1 cellular context compared by ENCODE assay signal in the genomic region with DNA sequence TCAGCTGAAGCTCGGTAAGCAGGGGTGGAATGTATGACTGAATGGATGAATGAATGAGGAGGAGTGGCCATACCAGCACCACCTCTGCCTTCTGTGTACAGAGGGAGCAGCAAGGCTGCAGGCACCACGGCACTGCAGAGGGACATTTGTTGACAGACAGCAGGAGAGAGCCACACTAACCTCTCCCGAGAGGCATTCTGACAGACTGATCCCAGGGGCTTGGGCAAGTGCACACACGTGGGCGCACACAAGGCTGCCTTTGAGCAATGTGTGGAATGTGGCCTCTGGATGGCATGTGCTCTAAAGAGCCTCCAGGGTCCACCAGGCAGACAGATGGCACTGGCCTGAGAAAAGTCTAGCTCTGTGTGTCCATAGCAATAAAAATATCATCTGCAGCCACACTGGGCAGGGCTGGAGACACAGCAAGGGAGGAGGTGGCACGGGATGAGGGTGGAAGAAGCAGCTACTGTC.
A peak's percentile ranks its signal among the peaks of the same experiment; 100 is the strongest.
TF ChIP-seq lines count a peak whose summit lies in the region.

No MANE protein-coding gene starts in this region.

TF ChIP-seq in HepG2, 621 proteins besides CTCF, POLR2A, EP300 and RAD21 (continued from another document and continues in another):
- TF ChIP-seq KMT2A (CRISPR knock-in tag; IDR thresholded peaks at IDR 0.05) (no peak), STAG1 (CRISPR knock-in tag; IDR thresholded peaks at IDR 0.05) (no peak), ZNF503 (CRISPR knock-in tag; IDR thresholded peaks at IDR 0.05) (no peak), ZNF816 (CRISPR knock-in tag; IDR thresholded peaks at IDR 0.05; ENCODE audit: borderline replicate concordance) (no peak), ZNF570 (CRISPR knock-in tag; IDR thresholded peaks at IDR 0.05; ENCODE audit: borderline replicate concordance) (no peak), ZNF232 (CRISPR knock-in tag; IDR thresholded peaks at IDR 0.05; ENCODE audit: borderline replicate concordance) (no peak), ZNF512 (CRISPR knock-in tag; IDR thresholded peaks at IDR 0.05) (no peak), XRCC5 (optimal IDR thresholded peaks at IDR 0.05; ENCODE audit: low read length) (no peak), ZNF205 (CRISPR knock-in tag; IDR thresholded peaks at IDR 0.05) (no peak; the same call in 1 of the 2 replicates), ZBTB38 (CRISPR knock-in tag; IDR thresholded peaks at IDR 0.05) (no peak), DRAP1 (CRISPR knock-in tag; IDR thresholded peaks at IDR 0.05) (no peak), ZNF333 (CRISPR knock-in tag; IDR thresholded peaks at IDR 0.05; ENCODE audit: borderline replicate concordance) (no peak), ZMAT3 (CRISPR knock-in tag; conservative IDR thresholded peaks at IDR 0.05) (no peak), HHEX (CRISPR knock-in tag; IDR thresholded peaks at IDR 0.05) (no peak), ZFP62 (CRISPR knock-in tag; IDR thresholded peaks at IDR 0.05) (no peak), IRF1 (CRISPR knock-in tag; IDR thresholded peaks at IDR 0.05; ENCODE audit: low read depth) (no peak), FOXA1 (IDR thresholded peaks at IDR 0.05) (no peak), FOXA1 (CRISPR knock-in tag; IDR thresholded peaks at IDR 0.05) (peak; percentile 90), GABPA (IDR thresholded peaks at IDR 0.05; ENCODE audit: low read depth, low read length) (no peak), GABPA (CRISPR knock-in tag; IDR thresholded peaks at IDR 0.05; ENCODE audit: low read depth) (no peak), KDM1A (CRISPR knock-in tag; IDR thresholded peaks at IDR 0.05) (no peak), PTBP1 (IDR thresholded peaks at IDR 0.05; ENCODE audit: low read depth, low read length, poor library complexity, severe bottlenecking) (no peak), TCF7 (IDR thresholded peaks at IDR 0.05; ENCODE audit: low read depth) (no peak), JUND (CRISPR knock-in tag; IDR thresholded peaks at IDR 0.05) (no peak), ZNF234 (CRISPR knock-in tag; conservative IDR thresholded peaks at IDR 0.05) (no peak), ATRX (CRISPR knock-in tag; IDR thresholded peaks at IDR 0.05; ENCODE audit: borderline replicate concordance) (no peak), ZNF510 (CRISPR knock-in tag; IDR thresholded peaks at IDR 0.05; ENCODE audit: low read depth) (no peak), STAT5B (CRISPR knock-in tag; IDR thresholded peaks at IDR 0.05) (no peak), REXO4 (CRISPR knock-in tag; IDR thresholded peaks at IDR 0.05; ENCODE audit: borderline replicate concordance) (no peak), RFX5 (IDR thresholded peaks at IDR 0.05; ENCODE audit: low read depth, low read length) (no peak), ZNF10 (CRISPR knock-in tag; IDR thresholded peaks at IDR 0.05; ENCODE audit: borderline replicate concordance, low read depth) (no peak), ELF3 (CRISPR knock-in tag; IDR thresholded peaks at IDR 0.05) (no peak), ARID2 (CRISPR knock-in tag; IDR thresholded peaks at IDR 0.05; ENCODE audit: borderline replicate concordance) (no peak), CBX2 (IDR thresholded peaks at IDR 0.05; ENCODE audit: low read depth, low read length) (no peak), CBX2 (CRISPR knock-in tag; IDR thresholded peaks at IDR 0.05; ENCODE audit: low read depth) (no peak), BCL3 (CRISPR knock-in tag; IDR thresholded peaks at IDR 0.05) (no peak), ZNF546 (CRISPR knock-in tag; conservative IDR thresholded peaks at IDR 0.05) (no peak), ZFP82 (CRISPR knock-in tag; IDR thresholded peaks at IDR 0.05; ENCODE audit: borderline replicate concordance) (no peak), ZNF605 (CRISPR knock-in tag; IDR thresholded peaks at IDR 0.05) (peak; percentile 59; the same call in 1 of the 2 replicates), ZMAT5 (CRISPR knock-in tag; IDR thresholded peaks at IDR 0.05; ENCODE audit: borderline replicate concordance, low read depth) (no peak), ARNTL (CRISPR knock-in tag; IDR thresholded peaks at IDR 0.05) (peak; percentile 73; the same call in 1 of the 2 replicates), ZNF598 (CRISPR knock-in tag; IDR thresholded peaks at IDR 0.05; ENCODE audit: borderline replicate concordance) (no peak), ZNF737 (CRISPR knock-in tag; IDR thresholded peaks at IDR 0.05; ENCODE audit: borderline replicate concordance) (no peak), FLYWCH1 (CRISPR knock-in tag; IDR thresholded peaks at IDR 0.05) (no peak), ZNF740 (CRISPR knock-in tag; IDR thresholded peaks at IDR 0.05) (no peak), SKI (IDR thresholded peaks at IDR 0.05; ENCODE audit: partially characterized antibody) (peak; percentile 50), ZNF280B (CRISPR knock-in tag; IDR thresholded peaks at IDR 0.05; ENCODE audit: borderline replicate concordance) (no peak), DMAP1 (CRISPR knock-in tag; IDR thresholded peaks at IDR 0.05) (peak; percentile 52; the same call in 1 of the 2 replicates), ZGPAT (CRISPR knock-in tag; IDR thresholded peaks at IDR 0.05) (no peak)
- TF ChIP-seq, protein P1, sequence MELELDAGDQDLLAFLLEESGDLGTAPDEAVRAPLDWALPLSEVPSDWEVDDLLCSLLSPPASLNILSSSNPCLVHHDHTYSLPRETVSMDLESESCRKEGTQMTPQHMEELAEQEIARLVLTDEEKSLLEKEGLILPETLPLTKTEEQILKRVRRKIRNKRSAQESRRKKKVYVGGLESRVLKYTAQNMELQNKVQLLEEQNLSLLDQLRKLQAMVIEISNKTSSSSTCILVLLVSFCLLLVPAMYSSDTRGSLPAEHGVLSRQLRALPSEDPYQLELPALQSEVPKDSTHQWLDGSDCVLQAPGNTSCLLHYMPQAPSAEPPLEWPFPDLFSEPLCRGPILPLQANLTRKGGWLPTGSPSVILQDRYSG (CRISPR knock-in tag; IDR thresholded peaks at IDR 0.05): no peak
- TF ChIP-seq, protein P2, sequence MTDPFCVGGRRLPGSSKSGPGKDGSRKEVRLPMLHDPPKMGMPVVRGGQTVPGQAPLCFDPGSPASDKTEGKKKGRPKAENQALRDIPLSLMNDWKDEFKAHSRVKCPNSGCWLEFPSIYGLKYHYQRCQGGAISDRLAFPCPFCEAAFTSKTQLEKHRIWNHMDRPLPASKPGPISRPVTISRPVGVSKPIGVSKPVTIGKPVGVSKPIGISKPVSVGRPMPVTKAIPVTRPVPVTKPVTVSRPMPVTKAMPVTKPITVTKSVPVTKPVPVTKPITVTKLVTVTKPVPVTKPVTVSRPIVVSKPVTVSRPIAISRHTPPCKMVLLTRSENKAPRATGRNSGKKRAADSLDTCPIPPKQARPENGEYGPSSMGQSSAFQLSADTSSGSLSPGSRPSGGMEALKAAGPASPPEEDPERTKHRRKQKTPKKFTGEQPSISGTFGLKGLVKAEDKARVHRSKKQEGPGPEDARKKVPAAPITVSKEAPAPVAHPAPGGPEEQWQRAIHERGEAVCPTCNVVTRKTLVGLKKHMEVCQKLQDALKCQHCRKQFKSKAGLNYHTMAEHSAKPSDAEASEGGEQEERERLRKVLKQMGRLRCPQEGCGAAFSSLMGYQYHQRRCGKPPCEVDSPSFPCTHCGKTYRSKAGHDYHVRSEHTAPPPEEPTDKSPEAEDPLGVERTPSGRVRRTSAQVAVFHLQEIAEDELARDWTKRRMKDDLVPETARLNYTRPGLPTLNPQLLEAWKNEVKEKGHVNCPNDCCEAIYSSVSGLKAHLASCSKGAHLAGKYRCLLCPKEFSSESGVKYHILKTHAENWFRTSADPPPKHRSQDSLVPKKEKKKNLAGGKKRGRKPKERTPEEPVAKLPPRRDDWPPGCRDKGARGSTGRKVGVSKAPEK (CRISPR knock-in tag; IDR thresholded peaks at IDR 0.05; ENCODE audit: borderline replicate concordance): no peak
- TF ChIP-seq, protein P3, sequence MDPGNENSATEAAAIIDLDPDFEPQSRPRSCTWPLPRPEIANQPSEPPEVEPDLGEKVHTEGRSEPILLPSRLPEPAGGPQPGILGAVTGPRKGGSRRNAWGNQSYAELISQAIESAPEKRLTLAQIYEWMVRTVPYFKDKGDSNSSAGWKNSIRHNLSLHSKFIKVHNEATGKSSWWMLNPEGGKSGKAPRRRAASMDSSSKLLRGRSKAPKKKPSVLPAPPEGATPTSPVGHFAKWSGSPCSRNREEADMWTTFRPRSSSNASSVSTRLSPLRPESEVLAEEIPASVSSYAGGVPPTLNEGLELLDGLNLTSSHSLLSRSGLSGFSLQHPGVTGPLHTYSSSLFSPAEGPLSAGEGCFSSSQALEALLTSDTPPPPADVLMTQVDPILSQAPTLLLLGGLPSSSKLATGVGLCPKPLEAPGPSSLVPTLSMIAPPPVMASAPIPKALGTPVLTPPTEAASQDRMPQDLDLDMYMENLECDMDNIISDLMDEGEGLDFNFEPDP (CRISPR knock-in tag; conservative IDR thresholded peaks at IDR 0.05): no peak
- TF ChIP-seq, protein P4, sequence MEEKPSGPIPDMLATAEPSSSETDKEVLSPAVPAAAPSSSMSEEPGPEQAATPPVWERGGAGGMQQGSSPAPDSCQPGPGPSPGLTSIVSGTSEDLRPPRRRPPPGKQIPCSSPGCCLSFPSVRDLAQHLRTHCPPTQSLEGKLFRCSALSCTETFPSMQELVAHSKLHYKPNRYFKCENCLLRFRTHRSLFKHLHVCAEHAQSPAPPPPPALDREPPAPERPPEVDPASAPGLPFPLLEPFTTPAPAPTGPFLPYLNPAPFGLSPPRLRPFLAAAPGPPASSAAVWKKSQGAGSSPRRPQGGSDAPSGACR (CRISPR knock-in tag; IDR thresholded peaks at IDR 0.05): no peak
